In genomic region chr3:121995190-121996137, GRCh38 we compare ENCODE assay signal across 8 cellular contexts. TPM values are rescaled to one million over a fixed set of nuclear protein-coding genes. Genes with fewer than 3 reads are reported as not detected.
DNase-seq lines count a peak whose midpoint lies in the region; ATAC-seq and TF ChIP-seq lines count a peak whose summit lies in the region.

No MANE protein-coding gene starts in this region.

- TF ChIP-seq EP300 in suprapubic skin (IDR thresholded peaks at IDR 0.05) = no peak

- DNase-seq in GM13976 (ENCODE audit: low spot score) (no peak), HS-5 (ENCODE audit: low read depth) (peak; percentile 60), RPMI8226 (peak; percentile 97), cardiac fibroblast (ENCODE audit: low read depth in 2 of 2) (peak; percentile 62 to 76), left kidney (ENCODE audit: low read depth, low spot score) (peak; percentile 65), suprapubic skin (ENCODE audit: low spot score in 2 of 2) (peak in 1 of 2 donors; percentile 63)

- ATAC-seq in HG03045 (IDR thresholded peaks at IDR 0.05; ENCODE audit: unreplicated experiment) = no peak

- H3K4me3 ChIP-seq in BLaER1 = peak overlapping the region; percentile 9
- H3K4me3 ChIP-seq in cardiac fibroblast (replicated peaks in 1 of 2; ENCODE audit: low read depth in 2 of 2, low read length in 2 of 2) = no peak overlapping the region
- no peak overlapping the region for H3K4me3 ChIP-seq in suprapubic skin

- no peaks in the 10 kb centered on the region for H4K20me1 ChIP-seq in BLaER1

- H3K36me3 ChIP-seq in BLaER1 (no peaks in the 10 kb centered on the region), suprapubic skin (no peaks in the 10 kb centered on the region)

- H3K27ac ChIP-seq in BLaER1 (peak overlapping the region; percentile 95), suprapubic skin (peak overlapping the region; percentile 42)

- H3K27me3 ChIP-seq in BLaER1 (no peaks in the 10 kb centered on the region), suprapubic skin (no peaks in the 10 kb centered on the region)

- TF ChIP-seq CTCF in GM13976 (IDR thresholded peaks at IDR 0.05; ENCODE audit: borderline replicate concordance, control extremely low read depth, extremely low read depth, insufficient read depth, missing control alignments) (peak; percentile 58), cardiac fibroblast (IDR thresholded peaks at IDR 0.05; ENCODE audit: low read depth, low read length) (peak; percentile 46), suprapubic skin (IDR thresholded peaks at IDR 0.05) (peak in 1 of 2 donors; percentile 10)

- H3K4me2 ChIP-seq in BLaER1 = peak overlapping the region; percentile 85

- in situ Hi-C loops in GM13976 (cut with MboI; ENCODE audit: low sequenced_read_pairs, unreplicated experiment) = loop anchor here (10.0 to 25.0 kb wide), 2 partner anchors 269 to 433 kb away; partner anchors contain the start of gene ARGFX

- 49% methylated on average over 14 of the region's 14 CpGs for WGBS in suprapubic skin

- H3K9ac ChIP-seq in BLaER1 = peak overlapping the region; percentile 49

- no peaks in the 10 kb centered on the region for H3K9me3 ChIP-seq in BLaER1
- no peaks in the 10 kb centered on the region for H3K9me3 ChIP-seq in suprapubic skin

- H3K4me1 ChIP-seq in BLaER1 (peaks cover 100% of the 10 kb centered on the region), suprapubic skin (peaks cover 7% of the 10 kb centered on the region)

- no peak for TF ChIP-seq POLR2A in suprapubic skin (IDR thresholded peaks at IDR 0.05)

RNA-seq across cellular contexts. Expression of gene ILDR1, which starts 26.6 kb away (rescaled TPM):
- 1 to 10 TPM; 1.9 to 3.7 (median 2.3) TPM for total RNA-seq in suprapubic skin

RNA-seq across cellular contexts. Expression of gene CD86, which starts 59.7 kb away (rescaled TPM):
- 10 to 100 TPM in 1 of 4 donors, 1 to 10 TPM in 3; 2.2 to 12.2 (median 3.3) TPM for total RNA-seq in suprapubic skin
